In the genomic region with DNA sequence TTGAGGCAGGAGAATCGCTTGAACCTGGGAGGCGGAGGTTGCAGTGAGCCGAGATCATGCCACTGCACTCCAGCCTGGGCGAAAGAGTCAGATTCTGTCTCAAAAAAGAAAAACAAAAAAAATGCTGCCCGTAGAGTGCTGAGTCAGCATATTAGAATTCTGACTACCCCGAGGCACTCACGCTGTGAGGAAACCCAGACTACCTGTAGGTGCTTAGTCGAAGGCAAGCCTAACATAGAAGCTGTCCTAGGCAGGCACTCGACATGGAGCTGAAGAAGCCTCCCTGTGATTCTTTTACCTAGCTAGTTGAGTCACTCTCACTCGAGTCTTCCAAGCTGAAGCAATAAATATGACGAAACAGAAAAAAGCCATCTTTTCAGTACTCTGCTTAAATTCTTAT, we compare ENCODE assay signal across 24 cellular contexts.
DNase-seq lines count a peak whose midpoint lies in the region; ATAC-seq, FAIRE-seq and TF ChIP-seq lines count a peak whose summit lies in the region.
"Had no signal": no experiment of that assay in that cellular context is flagged by ENCODE, and none has a peak within 500 bp of the region (broad histone marks: within the 10 kb centered on the region; RNA-seq: fewer than 3 reads in every experiment).

No MANE protein-coding gene starts in this region.

- H3K27ac Mint-ChIP-seq in activated naive CD4-positive, alpha-beta T cell treated with anti-CD3 and anti-CD28 coated beads for 36 hours: no peak overlapping the region
- H3K27ac Mint-ChIP-seq: CD4-positive, CD25-positive, alpha-beta regulatory T cell; HFFc6 had no signal

- TF ChIP-seq POLR2A in A549 (IDR thresholded peaks at IDR 0.05; ENCODE audit: low read length) (no peak), IMR-90 (IDR thresholded peaks at IDR 0.05; ENCODE audit: low read depth, low read length) (no peak), H1 (IDR thresholded peaks at IDR 0.05; ENCODE audit: control extremely low read depth in 1 of 2, low read depth in 2 of 2, low read length in 2 of 2) (no peak)

- CTCF ChIA-PET in A549 (lab: Yijun Ruan, JAX): no interaction called here
- CTCF ChIA-PET in IMR-90 (lab: Yijun Ruan, JAX): interaction anchor here (0.7 kb wide), 1 partner anchor 288 kb away, joined by 3 read pairs; no protein-coding TSS in a partner anchor
- CTCF ChIA-PET in H1 (lab: Charles Lee; ENCODE audit: partially characterized antibody): no interaction called here
- CTCF ChIA-PET in activated naive CD4-positive, alpha-beta T cell treated with anti-CD3 and anti-CD28 coated beads for 36 hours (lab: Charles Lee): no interaction called here

- 3% methylated on average over 11 of the region's 11 CpGs for WGBS in A549 (ENCODE audit: missing lambda C conversion rate)
- 83% methylated on average over 1 of the region's 11 CpGs; no CpG with 5 or more reads in 1 of the 2 experiments for WGBS in IMR-90 (ENCODE audit: extremely low coverage in 2 of 2, insufficient read length in 1 of 2), 2 experiments
- WGBS in H1 (ENCODE audit: extremely low coverage in 1 of 2, insufficient coverage in 1 of 2, insufficient read length in 1 of 2, insufficient replicate concordance in 2 of 2, low coverage in 1 of 2, low lambda C conversion rate in 2 of 2, missing lambda C conversion rate in 1 of 2), 2 experiments: 88% methylated on average over 11 of the region's 11 CpGs; no CpG with 5 or more reads in 1 of the 2 experiments
- 78% methylated on average over 10 of the region's 11 CpGs for WGBS in mesenchymal stem cell

- no peak overlapping the region for H3K56ac ChIP-seq in IMR-90 (ENCODE audit: extremely low read depth, insufficient read depth, low read length)
- no peak overlapping the region for H3K56ac ChIP-seq in H1 (replicated peaks; ENCODE audit: insufficient read length, low read depth, low read length)

- no peak overlapping the region for H4K8ac ChIP-seq in IMR-90 (ENCODE audit: low read depth in 2 of 2, low read length in 2 of 2)
- H4K8ac ChIP-seq in H1 (ENCODE audit: extremely low read depth, insufficient read depth, low read length): no peak overlapping the region
- no peak overlapping the region for H4K8ac ChIP-seq in mesenchymal stem cell (ENCODE audit: low read length)

- H3K27ac ChIP-seq in A549 (no peak overlapping the region), IMR-90 (ENCODE audit: insufficient read depth, low read length) (no peak overlapping the region), H1 (ENCODE audit: low read depth, low read length) (no peak overlapping the region), mesenchymal stem cell (ENCODE audit: low read length, poor library complexity, severe bottlenecking) (no peak overlapping the region), coronary artery (no peak overlapping the region)
- H3K27ac ChIP-seq: BLaER1, GM23248, PC-9, SJSA1 had no signal

- TF ChIP-seq RAD21 in A549 (conservative IDR thresholded peaks at IDR 0.05 in 1 of 2, IDR thresholded peaks at IDR 0.05 in 1 of 2) (no peak), IMR-90 (IDR thresholded peaks at IDR 0.05; ENCODE audit: low read length) (no peak), H1 (IDR thresholded peaks at IDR 0.05 in 1 of 2, conservative IDR thresholded peaks at IDR 0.05 in 1 of 2; ENCODE audit: low read depth in 2 of 2, low read length in 2 of 2) (no peak)

- no peak overlapping the region for H2AK5ac ChIP-seq in IMR-90 (ENCODE audit: low read depth, low read length)
- no peak overlapping the region for H2AK5ac ChIP-seq in H1 (ENCODE audit: low read depth, low read length)
- no peak overlapping the region for H2AK5ac ChIP-seq in mesenchymal stem cell (ENCODE audit: low read length, severe bottlenecking)

- H3K4me2 ChIP-seq in A549 (no peak overlapping the region), IMR-90 (ENCODE audit: low read depth, low read length) (no peak overlapping the region), H1 (ENCODE audit: insufficient read depth in 1 of 2, low read depth in 2 of 2, low read length in 2 of 2) (no peak overlapping the region), mesenchymal stem cell (ENCODE audit: low read length, poor library complexity, severe bottlenecking) (no peak overlapping the region)
- H3K4me2 ChIP-seq: BLaER1, PC-9 had no signal

- POLR2A ChIA-PET in A549 (lab: Yijun Ruan, JAX): no interaction called here
- POLR2A ChIA-PET in IMR-90 (lab: Charles Lee; ENCODE audit: unreplicated experiment): no interaction called here
- POLR2A ChIA-PET in H1 (lab: Charles Lee; ENCODE audit: partially characterized antibody): no interaction called here

- no peaks in the 10 kb centered on the region for H3K36me3 Mint-ChIP-seq in activated naive CD4-positive, alpha-beta T cell treated with anti-CD3 and anti-CD28 coated beads for 36 hours (ENCODE audit: low read depth)
- H3K36me3 Mint-ChIP-seq: CD4-positive, CD25-positive, alpha-beta regulatory T cell had no signal

- H3K14ac ChIP-seq in IMR-90 (replicated peaks; ENCODE audit: low read depth, low read length): no peak overlapping the region
- no peak overlapping the region for H3K14ac ChIP-seq in H1 (ENCODE audit: insufficient read length)
- no peak overlapping the region for H3K14ac ChIP-seq in mesenchymal stem cell (ENCODE audit: low read length in 2 of 2)

- no peak for FAIRE-seq in A549 (lab: Jason Lieb, UNC)
- FAIRE-seq in H1 (lab: Jason Lieb, UNC): no peak
- FAIRE-seq: D721Med, GM18507 had no signal

- H3K36me3 ChIP-seq in IMR-90 (ENCODE audit: control insufficient read depth, insufficient read depth, low read length): no peaks in the 10 kb centered on the region
- H3K36me3 ChIP-seq in H1 (ENCODE audit: control insufficient read depth in 2 of 4, insufficient read depth in 4 of 4, low read length in 3 of 4): no peaks in the 10 kb centered on the region
- no peaks in the 10 kb centered on the region for H3K36me3 ChIP-seq in mesenchymal stem cell (ENCODE audit: control insufficient read depth in 1 of 2, insufficient read depth in 2 of 2, low read depth in 1 of 2, low read length in 2 of 2)
- H3K36me3 ChIP-seq: BLaER1, HAP-1, SJSA1 had no signal

- in situ Hi-C loops in IMR-90 (cut with MboI; ENCODE audit: low sequenced_read_pairs): no loop called here

- no peak overlapping the region for H3K4me3 ChIP-seq in A549
- H3K4me3 ChIP-seq in IMR-90 (ENCODE audit: insufficient read depth, low read depth, low read length): no peak overlapping the region
- H3K4me3 ChIP-seq in H1 (ENCODE audit: extremely low read depth in 1 of 4, insufficient read depth in 2 of 4, low read depth in 3 of 4, low read length in 4 of 4): no peak overlapping the region
- no peak overlapping the region for H3K4me3 ChIP-seq in mesenchymal stem cell (ENCODE audit: insufficient read depth in 1 of 2, low read depth in 1 of 2, low read length in 2 of 2)
- no peak overlapping the region for H3K4me3 ChIP-seq in coronary artery
- H3K4me3 ChIP-seq: BLaER1, GM23248, HAP-1, PC-9, SJSA1 had no signal

- H3K18ac ChIP-seq in IMR-90 (ENCODE audit: low read depth, low read length) (no peak overlapping the region), H1 (ENCODE audit: extremely low read depth, low read length) (no peak overlapping the region), mesenchymal stem cell (ENCODE audit: low read depth in 1 of 2, low read length in 2 of 2) (no peak overlapping the region)

- H3K9me3 Mint-ChIP-seq in activated naive CD4-positive, alpha-beta T cell treated with anti-CD3 and anti-CD28 coated beads for 36 hours: peaks cover 9% of the 10 kb centered on the region

- H4K20me1 ChIP-seq in IMR-90 (ENCODE audit: insufficient read depth, low read length) (no peaks in the 10 kb centered on the region), H1 (replicated peaks in 1 of 2; ENCODE audit: control insufficient read depth in 1 of 2, insufficient read depth in 2 of 2, low read length in 2 of 2) (no peaks in the 10 kb centered on the region)
- H4K20me1 ChIP-seq: BLaER1 had no signal

- intact Hi-C loops in IMR-90 (cut with micrococcal nuclease): no loop called here
- intact Hi-C loops in activated naive CD4-positive, alpha-beta T cell treated with anti-CD3 and anti-CD28 coated beads for 36 hours (cut with micrococcal nuclease): no loop called here

- dilution Hi-C loops in IMR-90 (cut with HindIII; ENCODE audit: low sequenced_read_pairs, unreplicated experiment): no loop called here

- H2BK15ac ChIP-seq in IMR-90 (ENCODE audit: low read depth, low read length) (no peak overlapping the region), H1 (ENCODE audit: low read length) (no peak overlapping the region), mesenchymal stem cell (ENCODE audit: low read depth, poor library complexity, severe bottlenecking) (no peak overlapping the region)

- H3K4ac ChIP-seq in IMR-90 (ENCODE audit: low read depth, low read length) (no peak overlapping the region), H1 (replicated peaks; ENCODE audit: insufficient read length, low read depth, low read length) (no peak overlapping the region), mesenchymal stem cell (ENCODE audit: low read depth in 1 of 2, low read length in 2 of 2) (no peak overlapping the region)

- H3K23ac ChIP-seq in IMR-90 (ENCODE audit: low read depth, low read length) (no peak overlapping the region), H1 (ENCODE audit: insufficient read length) (no peak overlapping the region), mesenchymal stem cell (ENCODE audit: low read length in 2 of 2) (no peak overlapping the region)

- H3K4me1 Mint-ChIP-seq in activated naive CD4-positive, alpha-beta T cell treated with anti-CD3 and anti-CD28 coated beads for 36 hours (ENCODE audit: low read depth): no peaks in the 10 kb centered on the region
- H3K4me1 Mint-ChIP-seq: CD4-positive, CD25-positive, alpha-beta regulatory T cell had no signal

- no peak for TF ChIP-seq EP300 in A549 (IDR thresholded peaks at IDR 0.05)
- no peak for TF ChIP-seq EP300 in H1 (IDR thresholded peaks at IDR 0.05; ENCODE audit: borderline replicate concordance in 1 of 2, low read depth in 2 of 2, low read length in 2 of 2)

- ATAC-seq in A549: no peak
- no peak for ATAC-seq in IMR-90 (ENCODE audit: low read depth)

- TF ChIP-seq CTCF in A549 (IDR thresholded peaks at IDR 0.05): no peak
- no peak for TF ChIP-seq CTCF in IMR-90 (conservative IDR thresholded peaks at IDR 0.05; ENCODE audit: low read depth, low read length)
- no peak for TF ChIP-seq CTCF in H1 (IDR thresholded peaks at IDR 0.05; ENCODE audit: control extremely low read depth in 1 of 3, insufficient read depth in 1 of 3, low read depth in 1 of 3, low read length in 3 of 3)
- TF ChIP-seq CTCF in coronary artery (IDR thresholded peaks at IDR 0.05): no peak

- BruUV-seq in IMR-90 (replicated peaks; lab: Mats Ljungman, UMichigan): no TSS peak

- no peaks in the 10 kb centered on the region for H3K79me2 ChIP-seq in H1 (ENCODE audit: control insufficient read depth in 1 of 2, insufficient read depth in 2 of 2, low read length in 2 of 2)

- H2AFZ ChIP-seq in IMR-90 (replicated peaks; ENCODE audit: low read length, poor library complexity) (no peak overlapping the region), H1 (ENCODE audit: low read length) (no peak overlapping the region), mesenchymal stem cell (ENCODE audit: low read depth, low read length) (no peak overlapping the region)
- H2AFZ ChIP-seq: GM23248, PC-9 had no signal

- H2BK120ac ChIP-seq in IMR-90 (ENCODE audit: low read depth, low read length) (no peak overlapping the region), H1 (replicated peaks; ENCODE audit: low read depth, low read length) (no peak overlapping the region), mesenchymal stem cell (ENCODE audit: low read depth, low read length) (no peak overlapping the region)

- H3K27me3 Mint-ChIP-seq in activated naive CD4-positive, alpha-beta T cell treated with anti-CD3 and anti-CD28 coated beads for 36 hours (ENCODE audit: low read depth): no peaks in the 10 kb centered on the region
- H3K27me3 Mint-ChIP-seq: CD4-positive, CD25-positive, alpha-beta regulatory T cell had no signal

- H3K79me1 ChIP-seq in IMR-90 (ENCODE audit: low read depth in 1 of 2, low read length in 2 of 2): no peaks in the 10 kb centered on the region
- H3K79me1 ChIP-seq in H1 (ENCODE audit: low read depth, low read length): no peaks in the 10 kb centered on the region
- H3K79me1 ChIP-seq in mesenchymal stem cell (replicated peaks; ENCODE audit: low read length, poor library complexity, severe bottlenecking): no peaks in the 10 kb centered on the region

- no peak overlapping the region for H4K91ac ChIP-seq in IMR-90 (ENCODE audit: insufficient read depth, low read depth, low read length)
- no peak overlapping the region for H4K91ac ChIP-seq in H1 (replicated peaks; ENCODE audit: insufficient read length, low read length)
- no peak overlapping the region for H4K91ac ChIP-seq in mesenchymal stem cell (ENCODE audit: low read length)

- DNase-seq in A549 (ENCODE audit: low read depth in 1 of 2, low spot score in 1 of 2) (no peak), IMR-90 (no peak), H1 (ENCODE audit: low read depth in 1 of 2, low spot score in 2 of 2) (no peak), mesenchymal stem cell (peak; percentile 20), NCI-H1694 treated with DMSO at 0.1 percent for 48 hours (lab: John Stamatoyannopoulos, UW) (no peak), coronary artery (ENCODE audit: low spot score) (no peak)
- DNase-seq in activated naive CD4-positive, alpha-beta T cell treated with anti-CD3 and anti-CD28 coated beads for 36 hours: no peak
- DNase-seq: CD4-positive, CD25-positive, alpha-beta regulatory T cell; GM23248; HFFc6; Kasumi-1; MV-4-11; NCI-H1105; NCI-H1436 treated with DMSO at 0.1 percent for 48 hours; NCI-H2029 treated with DMSO at 0.1 percent for 48 hours; NCI-H526 treated with DMSO at 0.1 percent for 48 hours; PC-9; Right ventricle myocardium superior; RPMI8226 had no signal

- no peaks in the 10 kb centered on the region for H3K23me2 ChIP-seq in H1 (ENCODE audit: low read depth, low read length)

- no peaks in the 10 kb centered on the region for H3K9me1 ChIP-seq in IMR-90 (ENCODE audit: insufficient read depth, low read length)

- H2BK20ac ChIP-seq in IMR-90 (ENCODE audit: low read depth, low read length): no peak overlapping the region
- H2BK20ac ChIP-seq in H1 (ENCODE audit: low read length): no peak overlapping the region

- no peak overlapping the region for H2BK5ac ChIP-seq in IMR-90 (ENCODE audit: low read depth, low read length, poor library complexity, severe bottlenecking)
- no peak overlapping the region for H2BK5ac ChIP-seq in H1 (ENCODE audit: low read depth, low read length)
- H2BK5ac ChIP-seq in mesenchymal stem cell (ENCODE audit: low read depth, low read length, poor library complexity, severe bottlenecking): no peak overlapping the region

- no peaks in the 10 kb centered on the region for H3K27me3 ChIP-seq in IMR-90 (ENCODE audit: control insufficient read depth, insufficient read depth, low read length)
- no peaks in the 10 kb centered on the region for H3K27me3 ChIP-seq in H1 (replicated peaks in 1 of 4; ENCODE audit: control insufficient read depth in 3 of 4, extremely low read depth in 1 of 4, insufficient read depth in 3 of 4, low read length in 3 of 4)
- no peaks in the 10 kb centered on the region for H3K27me3 ChIP-seq in mesenchymal stem cell (ENCODE audit: control insufficient read depth in 1 of 2, insufficient read depth in 1 of 2, low read length in 2 of 2)
- H3K27me3 ChIP-seq: BLaER1, SJSA1 had no signal

- H4K5ac ChIP-seq in IMR-90 (ENCODE audit: low read depth, low read length) (no peak overlapping the region), H1 (ENCODE audit: insufficient read length, low read depth, low read length) (no peak overlapping the region)

- H2AK9ac ChIP-seq in IMR-90 (replicated peaks; ENCODE audit: low read depth, low read length, poor library complexity): no peak overlapping the region

- H3K4me3 Mint-ChIP-seq in activated naive CD4-positive, alpha-beta T cell treated with anti-CD3 and anti-CD28 coated beads for 36 hours: no peak overlapping the region
- H3K4me3 Mint-ChIP-seq: CD4-positive, CD25-positive, alpha-beta regulatory T cell; HFFc6 had no signal

- H3K4me1 ChIP-seq in A549 (no peaks in the 10 kb centered on the region), IMR-90 (ENCODE audit: control insufficient read depth, insufficient read depth, low read length) (no peaks in the 10 kb centered on the region), H1 (replicated peaks in 1 of 4; ENCODE audit: control insufficient read depth in 3 of 4, insufficient read depth in 4 of 4, low read length in 3 of 4) (no peaks in the 10 kb centered on the region), mesenchymal stem cell (ENCODE audit: control insufficient read depth, insufficient read depth, low read depth, low read length) (no peaks in the 10 kb centered on the region)
- H3K4me1 ChIP-seq: BLaER1, HAP-1, SJSA1 had no signal

- no peaks in the 10 kb centered on the region for H3K9me3 ChIP-seq in A549
- H3K9me3 ChIP-seq in IMR-90 (ENCODE audit: control insufficient read depth, insufficient read depth, low read length): peaks cover 10% of the 10 kb centered on the region
- 0 out of 4 replicates have a peak, but pooled peaks cover 0 to 2% of the 10 kb centered on the region in 2 experiments for H3K9me3 ChIP-seq in H1 (ENCODE audit: insufficient read depth in 2 of 2, low read depth in 1 of 2, low read length in 1 of 2)
- peaks cover 23% of the 10 kb centered on the region for H3K9me3 ChIP-seq in mesenchymal stem cell (ENCODE audit: control insufficient read depth, low read length)
- H3K9me3 ChIP-seq: BLaER1, HAP-1 had no signal

- H2BK12ac ChIP-seq in H1 (ENCODE audit: low read depth, low read length) (no peak overlapping the region), mesenchymal stem cell (ENCODE audit: low read length in 2 of 2) (no peak overlapping the region)

- H3K9ac ChIP-seq in IMR-90 (ENCODE audit: low read depth, low read length): no peak overlapping the region
- H3K9ac ChIP-seq in H1 (replicated peaks in 1 of 4; ENCODE audit: extremely low read depth in 1 of 4, low read depth in 3 of 4, low read length in 3 of 4): no peak overlapping the region
- H3K9ac ChIP-seq in mesenchymal stem cell (ENCODE audit: low read length): no peak overlapping the region
- H3K9ac ChIP-seq: BLaER1, GM23248 had no signal
